Comparison of ENCODE assay signal across 8 cellular contexts in genomic region chr15:74598126-74598842, GRCh38. TPM values are rescaled to one million over a fixed set of nuclear protein-coding genes. Genes with fewer than 3 reads are reported as not detected.
DNase-seq lines count a peak whose midpoint lies in the region; ATAC-seq and TF ChIP-seq lines count a peak whose summit lies in the region.

No MANE protein-coding gene starts in this region.

- H3K4me3 ChIP-seq in BJ (ENCODE audit: low read depth, low read length) (peak overlapping the region; percentile 60), epithelial cell of esophagus (ENCODE audit: low read length) (peak overlapping the region; percentile 50), mononuclear cell (ENCODE audit: low read length) (peak overlapping the region; percentile 57)

- H3K36me3 ChIP-seq in BJ (ENCODE audit: control insufficient read depth, insufficient read depth, low read length): 0 out of 2 replicates have a peak, but pooled peaks cover under 1% of the 10 kb centered on the region

- TF ChIP-seq CTCF in BJ (IDR thresholded peaks at IDR 0.05; ENCODE audit: insufficient read depth, low read depth, low read length) (no peak), epithelial cell of esophagus (IDR thresholded peaks at IDR 0.05; ENCODE audit: insufficient read depth, low read depth, low read length, missing control alignments) (no peak)

- CTCF ChIA-PET in BJ (lab: Yijun Ruan, JAX): interaction anchor here (0.8 to 1.7 kb wide), 3 partner anchors 9 to 33 kb away, joined by 3 to 5 read pairs (median 4); no protein-coding TSS in a partner anchor

- no peaks in the 10 kb centered on the region for H3K27me3 ChIP-seq in BJ (ENCODE audit: control insufficient read depth, insufficient read depth, low read length)
- H3K27me3 ChIP-seq in mononuclear cell (ENCODE audit: insufficient read depth, low read length): no peaks in the 10 kb centered on the region

- peak; percentile 50 for DNase-seq in BJ (ENCODE audit: low read depth)
- DNase-seq in GM19238 (ENCODE audit: insufficient read length, low spot score): peak; percentile 100
- DNase-seq in NOMO-1 treated with dmso at 0.1 percent for 144 hours (lab: John Stamatoyannopoulos, UW; ENCODE audit: unreplicated experiment): peak; percentile 92
- DNase-seq in activated T-cell treated with anti-CD3 and anti-CD28 coated beads for 4 hours: peak; percentile 75
- DNase-seq in epithelial cell of esophagus (ENCODE audit: low read depth): peak; percentile 89
- peak; percentile 68 to 79 for DNase-seq in stimulated activated CD8-positive, alpha-beta memory T cell treated with anti-CD3 and anti-CD28 coated beads, Interleukin-4, amount 100 ng/mL, for 1 hour (ENCODE audit: low read depth in 2 of 2, low spot score in 1 of 2)

- peaks cover 18% of the 10 kb centered on the region for H3K4me1 ChIP-seq in mononuclear cell (ENCODE audit: insufficient read depth, low read length)

- ATAC-seq in HG03439 (IDR thresholded peaks at IDR 0.05; ENCODE audit: unreplicated experiment): peak; percentile 88

- no peaks in the 10 kb centered on the region for H3K9me3 ChIP-seq in mononuclear cell (ENCODE audit: low read depth, low read length)

- POLR2A ChIA-PET in BJ (lab: Charles Lee): interaction anchor here (0.6 to 1.4 kb wide), 4 partner anchors 10 to 380 kb away, joined by 3 to 8 read pairs (median 4); partner anchors contain the start of gene ARID3B

RNA-seq across cellular contexts. Expression of gene CLK3, which starts 17.4 kb away (rescaled TPM):
- polyA plus RNA-seq in BJ (2011; rRNA removed): 45.2 and 58.3 TPM in 2 replicates
- polyA minus RNA-seq in BJ (2011; rRNA and poly(A)+ RNA removed): 70.9 and 140 TPM in 2 replicates
- total RNA-seq in mononuclear cell: 158 TPM

RNA-seq across cellular contexts. Expression of gene ARID3B, which starts 57.3 kb away (rescaled TPM):
- 1.2 and 1.5 TPM in 2 replicates for polyA plus RNA-seq in BJ (2011; rRNA removed)
- 2.1 and 2.5 TPM in 2 replicates for polyA minus RNA-seq in BJ (2011; rRNA and poly(A)+ RNA removed)
- total RNA-seq in mononuclear cell: 36.4 TPM

Comparison
In these comparisons a context has a peak if more than half of its experiments do, and no peak if none do; other contexts are left out.
1. Peak in every context shown above with its lines: DNase-seq, ATAC-seq and H3K4me3 ChIP-seq.
2. DNase-seq: peak in every context shown above with its lines; median percentile 100 in GM19238; 92 in NOMO-1 treated with dmso at 0.1 percent for 144 hours; 89 in epithelial cell of esophagus; 75 in activated T-cell treated with anti-CD3 and anti-CD28 coated beads for 4 hours; 74 in stimulated activated CD8-positive, alpha-beta memory T cell treated with anti-CD3 and anti-CD28 coated beads, Interleukin-4, amount 100 ng/mL, for 1 hour; 50 in BJ.